In the genomic region with DNA sequence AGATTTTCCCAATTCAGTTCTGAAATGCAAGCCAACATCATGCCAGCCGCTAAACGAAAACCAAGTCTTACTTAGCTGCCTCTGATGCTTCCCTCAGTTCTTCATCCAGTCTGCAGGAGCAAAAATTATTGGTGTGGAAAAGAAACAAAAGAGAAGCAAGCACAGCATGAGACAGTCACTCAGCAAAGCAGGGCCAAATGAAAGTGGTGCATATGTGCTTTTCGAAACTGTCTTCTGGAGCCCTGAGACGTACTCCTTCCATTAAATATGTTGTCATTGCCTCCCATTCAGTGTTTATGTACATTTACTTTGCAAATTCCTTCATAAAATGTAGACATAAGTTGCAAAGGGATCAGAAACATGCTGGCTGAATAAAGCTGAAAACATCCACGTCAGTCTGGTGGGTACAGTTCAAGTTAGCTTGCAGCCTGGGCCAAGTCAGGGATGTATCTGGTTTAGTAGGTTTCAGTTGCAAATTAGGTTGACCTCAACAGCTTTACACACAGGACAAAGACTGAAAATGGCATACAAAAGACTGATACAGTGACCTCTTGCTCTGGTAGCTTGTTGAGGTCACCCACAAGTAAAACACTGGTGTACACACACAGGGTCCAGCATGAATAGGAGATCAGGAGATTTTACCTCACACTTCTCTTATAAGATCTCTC, we compare ENCODE assay signal across 12 cellular contexts.
A peak's percentile ranks its signal among the peaks of the same experiment; 100 is the strongest.
DNase-seq lines count a peak whose midpoint lies in the region; ATAC-seq and TF ChIP-seq lines count a peak whose summit lies in the region.
"Had no signal": no experiment of that assay in that cellular context is flagged by ENCODE, and none has a peak within 500 bp of the region (broad histone marks: within the 10 kb centered on the region; RNA-seq: fewer than 3 reads in every experiment).

No MANE protein-coding gene starts in this region.

- no peaks in the 10 kb centered on the region for H4K20me1 ChIP-seq in smooth muscle cell (ENCODE audit: low read depth)

- DNase-seq in smooth muscle cell (lab: John Stamatoyannopoulos, UW; ENCODE audit: unreplicated experiment) (no peak), natural killer cell (no peak), OCI-M1 (lab: John Stamatoyannopoulos, UW) (no peak), type B pancreatic cell (ENCODE audit: extremely low spot score, unreplicated experiment) (no peak)
- DNase-seq in activated naive CD4-positive, alpha-beta T cell treated with anti-CD3 and anti-CD28 coated beads, Interleukin-2, amount 10 ng/mL, durations not matched to agents 7 days and 5 days = no peak
- DNase-seq: activated naive CD4-positive, alpha-beta T cell treated with anti-CD3 and anti-CD28 coated beads, Interleukin-2, amount 50 U/mL, for 16 hours; naive thymus-derived CD4-positive, alpha-beta T cell; NCI-H1930 had no signal

- peaks cover 0 to 4% of the 10 kb centered on the region in 2 donors for H3K27me3 Mint-ChIP-seq in natural killer cell (ENCODE audit: low read depth in 2 of 2)
- H3K27me3 Mint-ChIP-seq in activated naive CD4-positive, alpha-beta T cell treated with anti-CD3 and anti-CD28 coated beads, Interleukin-2, amount 10 ng/mL, durations not matched to agents 7 days and 5 days = peaks cover 26% of the 10 kb centered on the region
- H3K27me3 Mint-ChIP-seq in type B pancreatic cell = no peaks in the 10 kb centered on the region

- no peak overlapping the region for H3K27ac ChIP-seq in smooth muscle cell (ENCODE audit: low read depth)
- H3K27ac ChIP-seq: HL-60 had no signal

- no peaks in the 10 kb centered on the region for H3K79me2 ChIP-seq in smooth muscle cell (ENCODE audit: low read depth)

- no peaks in the 10 kb centered on the region for H3K9me3 ChIP-seq in smooth muscle cell (replicated peaks; ENCODE audit: low read depth)

- H3K4me2 ChIP-seq in smooth muscle cell = no peak overlapping the region

- no peak overlapping the region for H3K4me3 ChIP-seq in smooth muscle cell

- H2AFZ ChIP-seq in smooth muscle cell (ENCODE audit: low read depth) = peak overlapping the region; percentile 17

- H3K9ac ChIP-seq in smooth muscle cell (ENCODE audit: low read depth) = no peak overlapping the region

- H3K4me1 ChIP-seq in smooth muscle cell (ENCODE audit: low read depth) = peaks cover 6% of the 10 kb centered on the region

- ATAC-seq in GM19023 (IDR thresholded peaks at IDR 0.05; ENCODE audit: unreplicated experiment) = peak; percentile 93
- peak; percentile 99 for ATAC-seq in HG02571 (IDR thresholded peaks at IDR 0.05; ENCODE audit: unreplicated experiment)
- ATAC-seq in HG03432 (IDR thresholded peaks at IDR 0.05; ENCODE audit: unreplicated experiment) = peak; percentile 96
- no peak for ATAC-seq in natural killer cell
- ATAC-seq: naive thymus-derived CD4-positive, alpha-beta T cell had no signal

- intact Hi-C loops in natural killer cell (cut with micrococcal nuclease) = no loop called here

- H3K27ac Mint-ChIP-seq in natural killer cell (no peak overlapping the region), type B pancreatic cell (no peak overlapping the region)
- H3K27ac Mint-ChIP-seq in activated naive CD4-positive, alpha-beta T cell treated with anti-CD3 and anti-CD28 coated beads, Interleukin-2, amount 10 ng/mL, durations not matched to agents 7 days and 5 days = no peak overlapping the region
- H3K27ac Mint-ChIP-seq: naive thymus-derived CD4-positive, alpha-beta T cell had no signal

- CTCF ChIA-PET in activated naive CD4-positive, alpha-beta T cell treated with anti-CD3 and anti-CD28 coated beads, Interleukin-2, amount 10 ng/mL, durations not matched to agents 7 days and 5 days (lab: Charles Lee) = no interaction called here

- H3F3A ChIP-seq in smooth muscle cell (ENCODE audit: low read depth) = no peaks in the 10 kb centered on the region

- 89% methylated on average over 5 of the region's 5 CpGs for WGBS in smooth muscle cell (ENCODE audit: low lambda C conversion rate)

- TF ChIP-seq CTCF in smooth muscle cell (IDR thresholded peaks at IDR 0.05; ENCODE audit: borderline replicate concordance, insufficient read depth, poor library complexity, severe bottlenecking) = no peak
- no peak for TF ChIP-seq CTCF in natural killer cell (IDR thresholded peaks at IDR 0.05)
- no peak for TF ChIP-seq CTCF in type B pancreatic cell (conservative IDR thresholded peaks at IDR 0.05)

- H3K4me1 Mint-ChIP-seq in natural killer cell (peaks cover 2 to 6% of the 10 kb centered on the region in 2 donors), type B pancreatic cell (ENCODE audit: unreplicated experiment) (peaks cover 9% of the 10 kb centered on the region)
- H3K4me1 Mint-ChIP-seq in activated naive CD4-positive, alpha-beta T cell treated with anti-CD3 and anti-CD28 coated beads, Interleukin-2, amount 10 ng/mL, durations not matched to agents 7 days and 5 days = peaks cover under 1% of the 10 kb centered on the region

- no peaks in the 10 kb centered on the region for H3K27me3 ChIP-seq in smooth muscle cell (ENCODE audit: low read depth)

- no peaks in the 10 kb centered on the region for H3K36me3 ChIP-seq in smooth muscle cell (ENCODE audit: low read depth)

- H3K4me3 Mint-ChIP-seq in natural killer cell (no peak overlapping the region), type B pancreatic cell (no peak overlapping the region)
- H3K4me3 Mint-ChIP-seq in activated naive CD4-positive, alpha-beta T cell treated with anti-CD3 and anti-CD28 coated beads, Interleukin-2, amount 10 ng/mL, durations not matched to agents 7 days and 5 days = no peak overlapping the region
- H3K4me3 Mint-ChIP-seq: naive thymus-derived CD4-positive, alpha-beta T cell had no signal

- H3K9me3 Mint-ChIP-seq in natural killer cell (no peaks in the 10 kb centered on the region), type B pancreatic cell (no peaks in the 10 kb centered on the region)
- no peaks in the 10 kb centered on the region for H3K9me3 Mint-ChIP-seq in activated naive CD4-positive, alpha-beta T cell treated with anti-CD3 and anti-CD28 coated beads, Interleukin-2, amount 10 ng/mL, durations not matched to agents 7 days and 5 days
- H3K9me3 Mint-ChIP-seq: naive thymus-derived CD4-positive, alpha-beta T cell had no signal

- H3K36me3 Mint-ChIP-seq in natural killer cell = no peaks in the 10 kb centered on the region
- no peaks in the 10 kb centered on the region for H3K36me3 Mint-ChIP-seq in activated naive CD4-positive, alpha-beta T cell treated with anti-CD3 and anti-CD28 coated beads, Interleukin-2, amount 10 ng/mL, durations not matched to agents 7 days and 5 days
- H3K36me3 Mint-ChIP-seq in type B pancreatic cell = no peaks in the 10 kb centered on the region
- H3K36me3 Mint-ChIP-seq: naive thymus-derived CD4-positive, alpha-beta T cell had no signal

Comparison
In these comparisons a context has a peak if more than half of its experiments do, and no peak if none do; other contexts are left out.
1. ATAC-seq: peak in GM19023 (single experiment), HG02571 (single experiment) and HG03432 (single experiment); none in natural killer cell (0 of 3).